9 cellular contexts compared by ENCODE assay signal in genomic region chr17:29572691-29573557, GRCh38. TPM values are rescaled to one million over a fixed set of nuclear protein-coding genes. Genes with fewer than 3 reads are reported as not detected.
DNase-seq lines count a peak whose midpoint lies in the region; ATAC-seq and TF ChIP-seq lines count a peak whose summit lies in the region.
"Had no signal": no experiment of that assay in that cellular context is flagged by ENCODE, and none has a peak within 500 bp of the region (broad histone marks: within the 10 kb centered on the region; RNA-seq: fewer than 3 reads in every experiment).

No MANE protein-coding gene starts in this region.

- H3K4me1 ChIP-seq in osteoblast (ENCODE audit: insufficient read depth, low read length): peaks cover 26% of the 10 kb centered on the region

- H3K27me3 ChIP-seq in osteoblast (ENCODE audit: insufficient read depth, low read length): no peaks in the 10 kb centered on the region

- no peaks in the 10 kb centered on the region for H3K27me3 Mint-ChIP-seq in activated T-cell treated with anti-CD3 and anti-CD28 coated beads, Interleukin-2, amount 50 U/mL, for 4 hours (ENCODE audit: low read depth)
- H3K27me3 Mint-ChIP-seq: central memory CD8-positive, alpha-beta T cell had no signal

- H3K36me3 Mint-ChIP-seq in activated T-cell treated with anti-CD3 and anti-CD28 coated beads, Interleukin-2, amount 50 U/mL, for 4 hours (ENCODE audit: insufficient read depth): peaks cover 10% of the 10 kb centered on the region

- TF ChIP-seq CTCF in foreskin fibroblast (IDR thresholded peaks at IDR 0.05; ENCODE audit: low read depth, low read length) (peak; percentile 49), osteoblast (IDR thresholded peaks at IDR 0.05; ENCODE audit: extremely low read depth, low read depth, low read length) (peak; percentile 67)

- no peak overlapping the region for H3K4me3 ChIP-seq in foreskin fibroblast (ENCODE audit: low read depth in 1 of 2, low read length in 2 of 2)
- peak overlapping the region; percentile 25 for H3K4me3 ChIP-seq in osteoblast (ENCODE audit: insufficient read depth, low read length)

- H3K27ac ChIP-seq in osteoblast (ENCODE audit: low read depth, low read length): peak overlapping the region; percentile 32

- H3K4me2 ChIP-seq in osteoblast (ENCODE audit: insufficient read depth, low read length): peak overlapping the region; percentile 61

- DNase-seq in AG08395 (ENCODE audit: low spot score) (peak; percentile 70), foreskin fibroblast (peak; percentile 70 to 86), osteoblast (ENCODE audit: insufficient read length, low spot score, missing footprints) (peak; percentile 99), mucosa of gallbladder (ENCODE audit: low spot score) (no peak), HuH-7 (ENCODE audit: low spot score) (no peak), NCI-H526 treated with DMSO at 0.1 percent for 48 hours (lab: John Stamatoyannopoulos, UW) (no peak)
- peak; percentile 64 for DNase-seq in activated T-cell treated with anti-CD3 and anti-CD28 coated beads, Interleukin-2, amount 50 U/mL, for 4 hours

- peak; percentile 28 for ATAC-seq in HG03439 (IDR thresholded peaks at IDR 0.05; ENCODE audit: unreplicated experiment)
- peak; percentile 45 to 56 for ATAC-seq in activated T-cell treated with anti-CD3 and anti-CD28 coated beads, Interleukin-2, amount 50 U/mL, for 4 hours

- H3K79me2 ChIP-seq in osteoblast (ENCODE audit: insufficient read depth, low read length): peaks cover 2% of the 10 kb centered on the region

- H3K9me3 ChIP-seq in osteoblast (ENCODE audit: low read depth, low read length): no peaks in the 10 kb centered on the region

- no peaks in the 10 kb centered on the region for H3K9me3 Mint-ChIP-seq in activated T-cell treated with anti-CD3 and anti-CD28 coated beads, Interleukin-2, amount 50 U/mL, for 4 hours
- H3K9me3 Mint-ChIP-seq: central memory CD8-positive, alpha-beta T cell had no signal

- peak overlapping the region; percentile 10 for H2AFZ ChIP-seq in osteoblast (ENCODE audit: low read length)

- H3K4me3 Mint-ChIP-seq in activated T-cell treated with anti-CD3 and anti-CD28 coated beads, Interleukin-2, amount 50 U/mL, for 4 hours: no peak overlapping the region
- H3K4me3 Mint-ChIP-seq: central memory CD8-positive, alpha-beta T cell had no signal

- H3K4me1 Mint-ChIP-seq in activated T-cell treated with anti-CD3 and anti-CD28 coated beads, Interleukin-2, amount 50 U/mL, for 4 hours (ENCODE audit: low read depth): peaks cover 9% of the 10 kb centered on the region

- H4K20me1 ChIP-seq in osteoblast (ENCODE audit: insufficient read depth, low read length): peaks cover under 1% of the 10 kb centered on the region

- H3K36me3 ChIP-seq in osteoblast (ENCODE audit: insufficient read depth, low read length): peaks cover 39% of the 10 kb centered on the region

RNA-seq across cellular contexts. Expression of gene TP53I13, which starts 4.4 kb away (rescaled TPM):
- 10 to 100 TPM; 40.9 to 53.9 (median 42.1) TPM for total RNA-seq in activated T-cell treated with anti-CD3 and anti-CD28 coated beads, Interleukin-2, amount 50 U/mL, for 4 hours
- total RNA-seq in osteoblast (57.2 and 57.5 TPM in 2 replicates), mucosa of gallbladder (109 TPM)

RNA-seq across cellular contexts. Expression of gene ABHD15, which starts 6.1 kb away (rescaled TPM):
- 10 to 100 TPM in 1 of 3 donors, 1 to 10 TPM in 2; 7.6 to 10.6 (median 9.9) TPM for total RNA-seq in activated T-cell treated with anti-CD3 and anti-CD28 coated beads, Interleukin-2, amount 50 U/mL, for 4 hours
- total RNA-seq in osteoblast (8.8 and 9.4 TPM in 2 replicates), mucosa of gallbladder (23.7 TPM)

RNA-seq across cellular contexts. Expression of gene GIT1, which starts 16.5 kb away (rescaled TPM):
- total RNA-seq in activated T-cell treated with anti-CD3 and anti-CD28 coated beads, Interleukin-2, amount 50 U/mL, for 4 hours: 10 to 100 TPM; 79.3 to 91.3 (median 90.8) TPM
- total RNA-seq in osteoblast (31.8 and 34.4 TPM in 2 replicates), mucosa of gallbladder (56.1 TPM)

RNA-seq across cellular contexts. Expression of gene ANKRD13B, which starts 20.0 kb away (rescaled TPM):
- 10 to 100 TPM; 33.3 to 40.7 (median 40.4) TPM for total RNA-seq in activated T-cell treated with anti-CD3 and anti-CD28 coated beads, Interleukin-2, amount 50 U/mL, for 4 hours
- total RNA-seq in osteoblast (13.0 and 18.5 TPM in 2 replicates), mucosa of gallbladder (13.4 TPM)

RNA-seq across cellular contexts. Expression of gene CORO6, which starts 49.8 kb away (rescaled TPM):
- total RNA-seq in activated T-cell treated with anti-CD3 and anti-CD28 coated beads, Interleukin-2, amount 50 U/mL, for 4 hours: 10 to 100 TPM in 2 of 3 donors, 1 to 10 TPM in 1; 9.8 to 12.3 (median 11.8) TPM
- total RNA-seq in osteoblast: 12.7 and 20.3 TPM in 2 replicates
- 12.9 TPM for total RNA-seq in mucosa of gallbladder

Comparison
In these comparisons a context has a peak if more than half of its experiments do, and no peak if none do; other contexts are left out.
1. DNase-seq: peak in AG08395 (single experiment), activated T-cell treated with anti-CD3 and anti-CD28 coated beads, Interleukin-2, amount 50 U/mL, for 4 hours (single experiment), foreskin fibroblast (2 of 2) and osteoblast (single experiment); none in mucosa of gallbladder (single experiment), HuH-7 (single experiment) and NCI-H526 treated with DMSO at 0.1 percent for 48 hours (single experiment).